10 cellular contexts compared by ENCODE assay signal in genomic region chr7:4204530-4205165, GRCh38.
DNase-seq lines count a peak whose midpoint lies in the region; ATAC-seq and TF ChIP-seq lines count a peak whose summit lies in the region.
"Had no signal": no experiment of that assay in that cellular context is flagged by ENCODE, and none has a peak within 500 bp of the region (broad histone marks: within the 10 kb centered on the region; RNA-seq: fewer than 3 reads in every experiment).

No MANE protein-coding gene starts in this region.

- no peaks in the 10 kb centered on the region for H3K4me1 ChIP-seq in left ventricle myocardium inferior
- H3K4me1 ChIP-seq: psoas muscle had no signal

- peaks cover 10% of the 10 kb centered on the region for H3K9me3 ChIP-seq in left ventricle myocardium inferior (replicated peaks)
- H3K9me3 ChIP-seq: psoas muscle had no signal

- DNase-seq in ELF-1 (ENCODE audit: low read depth, low spot score), result peak; percentile 29
- peak; percentile 40 for DNase-seq in activated CD4-positive, alpha-beta T cell treated with anti-CD3 and anti-CD28 coated beads for 48 hours
- DNase-seq in left ventricle myocardium inferior, result no peak
- DNase-seq in stimulated activated CD4-positive, alpha-beta T cell treated with anti-CD3 and anti-CD28 coated beads, Interleukin-15, amount 100 ng/mL, for 24 hours, result peak; percentile 56
- no peak for DNase-seq in germinal center (ENCODE audit: low spot score)
- no peak for DNase-seq in NCI-H1105 (lab: John Stamatoyannopoulos, UW)
- DNase-seq: foreskin fibroblast, NCI-H2081 had no signal

- H3K4me3 ChIP-seq in left ventricle myocardium inferior, result peak overlapping the region; percentile 15
- H3K4me3 ChIP-seq: psoas muscle had no signal

- ATAC-seq in HG03565 (IDR thresholded peaks at IDR 0.05; ENCODE audit: unreplicated experiment), result no peak
- ATAC-seq: psoas muscle had no signal

- no peaks in the 10 kb centered on the region for H3K36me3 ChIP-seq in left ventricle myocardium inferior

- intact Hi-C loops in left ventricle myocardium inferior (cut with micrococcal nuclease), result no loop called here

- H3K27me3 ChIP-seq in left ventricle myocardium inferior (ENCODE audit: low read depth), result no peaks in the 10 kb centered on the region

- no peak for TF ChIP-seq CTCF in left ventricle myocardium inferior (IDR thresholded peaks at IDR 0.05; ENCODE audit: borderline replicate concordance)

- no peak overlapping the region for H3K27ac ChIP-seq in left ventricle myocardium inferior (replicated peaks)
- H3K27ac ChIP-seq: psoas muscle had no signal

Comparison
In these comparisons a context has a peak if more than half of its experiments do, and no peak if none do; other contexts are left out.
1. DNase-seq: peak in ELF-1 (single experiment), activated CD4-positive, alpha-beta T cell treated with anti-CD3 and anti-CD28 coated beads for 48 hours (single experiment) and stimulated activated CD4-positive, alpha-beta T cell treated with anti-CD3 and anti-CD28 coated beads, Interleukin-15, amount 100 ng/mL, for 24 hours (single experiment); none in left ventricle myocardium inferior (single experiment), germinal center (single experiment) and NCI-H1105 (single experiment).